28 cellular contexts compared by ENCODE assay signal in genomic region chr6:47865206-47865605, GRCh38.
"Had no signal": no experiment of that assay in that cellular context is flagged by ENCODE, and none has a peak within 500 bp of the region (broad histone marks: within the 10 kb centered on the region; RNA-seq: fewer than 3 reads in every experiment).

No MANE protein-coding gene starts in this region.

- H3K4me3 ChIP-seq: left ventricle myocardium inferior, lung, neural progenitor cell, psoas muscle, right atrium auricular region, right lobe of liver, stomach, testis, thyroid gland, transverse colon, upper lobe of right lung had no signal

- H3K9ac ChIP-seq: neural progenitor cell, parathyroid adenoma had no signal

- H3K27ac ChIP-seq: left ventricle myocardium inferior, neural progenitor cell, neutrophil, parathyroid adenoma, psoas muscle, right atrium auricular region, right lobe of liver, stomach, testis, thyroid gland, transverse colon, upper lobe of right lung had no signal

- H3K9me3 ChIP-seq: left ventricle myocardium inferior, neutrophil, psoas muscle, right atrium auricular region, right lobe of liver, stomach, testis, thyroid gland, transverse colon, upper lobe of right lung had no signal

- H3K36me3 ChIP-seq: left ventricle myocardium inferior, neural progenitor cell, neutrophil, right atrium auricular region, right lobe of liver, stomach, thyroid gland, transverse colon, upper lobe of right lung had no signal

- H3K27me3 ChIP-seq: neural progenitor cell, neutrophil, right atrium auricular region, right lobe of liver, stomach, testis, thyroid gland, transverse colon, upper lobe of right lung had no signal

- H2AFZ ChIP-seq: neural progenitor cell, parathyroid adenoma had no signal

- FAIRE-seq: islet of Langerhans, urothelium cell line had no signal

- H3K79me2 ChIP-seq: parathyroid adenoma had no signal

- DNase-seq: hypothalamus; immature natural killer cell; left ventricle myocardium inferior; mesendoderm; naive B cell; natural killer cell; nephron progenitor cell; occipital lobe; psoas muscle; right lobe of liver; stimulated activated CD4-positive, alpha-beta T cell treated with anti-CD3 and anti-CD28 coated beads, Interleukin-12 subunit alpha, Interleukin-12 subunit beta, amount 100 ng/mL, for 4 hours; stimulated activated CD4-positive, alpha-beta T cell treated with anti-CD3 and anti-CD28 coated beads, Interleukin-15, amount 100 ng/mL, for 24 hours; stimulated activated CD4-positive, alpha-beta T cell treated with anti-CD3 and anti-CD28 coated beads, Interleukin-2, amount 100 ng/mL, for 24 hours; stimulated activated CD4-positive, alpha-beta T cell treated with anti-CD3 and anti-CD28 coated beads, Interleukin-4, amount 100 ng/mL, for 1 hour; stimulated activated naive B cell treated with anti-CD40 and anti-IgM and Interleukin-4, amounts not matched to agents 10 μg/mL and 1 μg/mL and 100 μg/mL, for 72 hours; stimulated activated naive CD8-positive, alpha-beta T cell treated with anti-CD3 and anti-CD28 coated beads, Interleukin-15, Interleukin-2, amounts not matched to agents 100 U/mL and 50 U/mL, for 24 hours; stomach; testis; thyroid gland; transverse colon; upper lobe of right lung had no signal

- ATAC-seq: natural killer cell; psoas muscle; right lobe of liver; stimulated activated naive B cell treated with anti-CD40 and anti-IgM and Interleukin-4, amounts not matched to agents 10 μg/mL and 1 μg/mL and 100 μg/mL, for 72 hours; stimulated activated naive CD8-positive, alpha-beta T cell treated with anti-CD3 and anti-CD28 coated beads, Interleukin-15, Interleukin-2, amounts not matched to agents 100 U/mL and 50 U/mL, for 24 hours; upper lobe of right lung had no signal

- H3K4me1 ChIP-seq: left ventricle myocardium inferior, neural progenitor cell, parathyroid adenoma, psoas muscle, right atrium auricular region, right lobe of liver, stomach, testis, thyroid gland, transverse colon, upper lobe of right lung had no signal

- H3K4me2 ChIP-seq: neural progenitor cell had no signal
